Comparison of ENCODE assay signal across 12 cellular contexts in genomic region chr4:2330119-2331042, GRCh38.
DNase-seq lines count a peak whose midpoint lies in the region; ATAC-seq lines count a peak whose summit lies in the region.
"Had no signal": no experiment of that assay in that cellular context is flagged by ENCODE, and none has a peak within 500 bp of the region (broad histone marks: within the 10 kb centered on the region; RNA-seq: fewer than 3 reads in every experiment).

No MANE protein-coding gene starts in this region.

- DNase-seq in EL = peak; percentile 94
- DNase-seq in NCI-H226 = peak; percentile 83
- DNase-seq in caudate nucleus (lab: John Stamatoyannopoulos, UW) = no peak
- DNase-seq in myocyte (ENCODE audit: low read depth) = peak; percentile 52
- DNase-seq in GDM1 (lab: John Stamatoyannopoulos, UW) = no peak
- DNase-seq in germinal center (ENCODE audit: low spot score) = no peak
- DNase-seq: activated CD4-positive, CD25-positive, alpha-beta regulatory T cell; activated naive CD8-positive, alpha-beta T cell treated with anti-CD3 and anti-CD28 coated beads for 36 hours; NCI-H510A treated with DMSO at 0.1 percent for 48 hours had no signal

- no peak for ATAC-seq in GM19395 (IDR thresholded peaks at IDR 0.05; ENCODE audit: unreplicated experiment)
- ATAC-seq in HG03280 (IDR thresholded peaks at IDR 0.05; ENCODE audit: unreplicated experiment) = no peak

- peak overlapping the region; percentile 39 for H3K27ac ChIP-seq in caudate nucleus (ENCODE audit: low read depth, low read length)
- H3K27ac ChIP-seq: parathyroid adenoma had no signal

Comparison
In these comparisons a context has a peak if more than half of its experiments do, and no peak if none do; other contexts are left out.
1. DNase-seq: peak in EL (single experiment), NCI-H226 (single experiment) and myocyte (single experiment); none in caudate nucleus (0 of 61), GDM1 (single experiment) and germinal center (single experiment).